15 cellular contexts compared by ENCODE assay signal in the genomic region with DNA sequence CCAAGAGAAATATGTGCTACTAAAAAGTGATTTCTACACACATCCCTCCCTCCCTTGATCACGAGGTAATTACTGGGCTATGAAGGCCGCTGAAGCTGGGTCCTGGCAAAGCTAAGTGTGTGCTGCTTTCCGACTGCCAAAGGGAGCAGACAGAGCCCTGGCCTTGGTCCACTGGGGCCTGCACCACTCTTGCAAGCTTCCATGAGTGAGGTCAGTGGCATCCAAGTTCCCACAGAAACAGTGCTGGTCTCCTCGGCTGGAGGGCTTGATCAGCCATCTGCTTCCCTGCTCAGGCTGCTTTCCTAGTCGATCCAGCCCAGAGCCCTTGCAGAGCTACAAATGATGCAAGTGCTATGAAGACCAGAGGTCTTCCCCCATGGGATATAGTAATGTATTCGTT.
DNase-seq lines count a peak whose midpoint lies in the region; ATAC-seq and TF ChIP-seq lines count a peak whose summit lies in the region.
"Had no signal": no experiment of that assay in that cellular context is flagged by ENCODE, and none has a peak within 500 bp of the region (broad histone marks: within the 10 kb centered on the region; RNA-seq: fewer than 3 reads in every experiment).

No MANE protein-coding gene starts in this region.

- no peak overlapping the region for H3K4me3 ChIP-seq in fibroblast of pulmonary artery (replicated peaks; ENCODE audit: low read depth, low read length)
- H3K4me3 ChIP-seq in testis, result no peak overlapping the region
- H3K4me3 ChIP-seq in neuronal stem cell (ENCODE audit: low read length in 2 of 2), result no peak overlapping the region
- H3K4me3 ChIP-seq: BLaER1 treated with 17β-estradiol and CSF1 and Interleukin-3, amounts not matched to agents 10 nM and 100 nM had no signal

- no peak overlapping the region for H2BK5ac ChIP-seq in neuronal stem cell (ENCODE audit: low read length)

- H3K27me3 ChIP-seq in testis, result no peaks in the 10 kb centered on the region
- no peaks in the 10 kb centered on the region for H3K27me3 ChIP-seq in neuronal stem cell (ENCODE audit: control insufficient read depth in 3 of 3, insufficient read depth in 3 of 3, low read depth in 1 of 3, low read length in 3 of 3)
- H3K27me3 ChIP-seq: BLaER1 treated with 17β-estradiol and CSF1 and Interleukin-3, amounts not matched to agents 10 nM and 100 nM; neutrophil had no signal

- H3K4me1 ChIP-seq in testis (peaks cover 25% of the 10 kb centered on the region), neuronal stem cell (ENCODE audit: control insufficient read depth in 2 of 2, insufficient read depth in 1 of 2, low read depth in 1 of 2, low read length in 2 of 2) (no peaks in the 10 kb centered on the region)
- H3K4me1 ChIP-seq: BLaER1 treated with 17β-estradiol and CSF1 and Interleukin-3, amounts not matched to agents 10 nM and 100 nM had no signal

- H3K36me3 ChIP-seq in testis (ENCODE audit: low read depth, missing control alignments), result no peaks in the 10 kb centered on the region
- no peaks in the 10 kb centered on the region for H3K36me3 ChIP-seq in neuronal stem cell (replicated peaks in 1 of 2; ENCODE audit: control insufficient read depth in 2 of 2, insufficient read depth in 2 of 2, low read length in 2 of 2)
- H3K36me3 ChIP-seq: neutrophil had no signal

- H3K79me1 ChIP-seq in neuronal stem cell (ENCODE audit: low read depth, low read length), result no peaks in the 10 kb centered on the region

- H2AFZ ChIP-seq in neuronal stem cell (ENCODE audit: low read length), result no peak overlapping the region

- DNase-seq in NCI-H446 treated with DMSO at 0.1 percent for 48 hours (lab: John Stamatoyannopoulos, UW) (peak; percentile 82), fibroblast of pulmonary artery (ENCODE audit: low read depth) (peak; percentile 48), midbrain (lab: John Stamatoyannopoulos, UW) (peak; percentile 22), testis (peak; percentile 57), neuronal stem cell (ENCODE audit: low spot score) (no peak), activated gamma-delta T cell (lab: John Stamatoyannopoulos, UW) (no peak)
- DNase-seq: activated naive CD4-positive, alpha-beta T cell treated with anti-CD3 and anti-CD28 coated beads, Interleukin-2, amount 50 U/mL, for 16 hours; EL; Karpas-422; SIG-M5; stimulated activated CD4-positive, alpha-beta T cell treated with anti-CD3 and anti-CD28 coated beads, Interleukin-1b, Interleukin-23, amount 100 ng/mL, for 48 hours had no signal

- no peak overlapping the region for H4K8ac ChIP-seq in neuronal stem cell (ENCODE audit: low read depth, low read length)

- TF ChIP-seq POLR2A in testis (IDR thresholded peaks at IDR 0.05), result no peak

- H3K9me3 ChIP-seq in testis, result no peaks in the 10 kb centered on the region
- H3K9me3 ChIP-seq in neuronal stem cell (replicated peaks in 1 of 2; ENCODE audit: control insufficient read depth in 2 of 2, insufficient read depth in 1 of 2, low read depth in 1 of 2, low read length in 2 of 2), result no peaks in the 10 kb centered on the region
- H3K9me3 ChIP-seq: neutrophil had no signal

- TF ChIP-seq CTCF in fibroblast of pulmonary artery (IDR thresholded peaks at IDR 0.05; ENCODE audit: low read length, missing control alignments), result no peak
- no peak for TF ChIP-seq CTCF in testis (IDR thresholded peaks at IDR 0.05)

- ATAC-seq in HG02759 (IDR thresholded peaks at IDR 0.05; ENCODE audit: unreplicated experiment), result no peak
- no peak for ATAC-seq in GM21723 (IDR thresholded peaks at IDR 0.05; ENCODE audit: unreplicated experiment)

- H2AK5ac ChIP-seq in neuronal stem cell (ENCODE audit: low read depth, low read length), result no peak overlapping the region

- H4K91ac ChIP-seq in neuronal stem cell (ENCODE audit: low read depth, low read length, poor library complexity), result no peak overlapping the region

- H2BK12ac ChIP-seq in neuronal stem cell (ENCODE audit: low read length), result no peak overlapping the region

- H3K27ac ChIP-seq in testis (no peak overlapping the region), neuronal stem cell (replicated peaks; ENCODE audit: low read length) (no peak overlapping the region)
- H3K27ac ChIP-seq: BLaER1 treated with 17β-estradiol and CSF1 and Interleukin-3, amounts not matched to agents 10 nM and 100 nM; neutrophil had no signal

- intact Hi-C loops in testis (cut with DNase I; ENCODE audit: low total_unique reads), result no loop called here

- no peak overlapping the region for H2BK15ac ChIP-seq in neuronal stem cell (ENCODE audit: low read length)

- H3K23ac ChIP-seq in neuronal stem cell (ENCODE audit: low read depth, low read length, poor library complexity), result no peak overlapping the region

- H3K4ac ChIP-seq in neuronal stem cell (ENCODE audit: low read length), result no peak overlapping the region

- H3K9ac ChIP-seq in neuronal stem cell (ENCODE audit: low read depth, low read length, poor library complexity), result no peak overlapping the region
- H3K9ac ChIP-seq: BLaER1 treated with 17β-estradiol and CSF1 and Interleukin-3, amounts not matched to agents 10 nM and 100 nM had no signal

- H3K14ac ChIP-seq in neuronal stem cell (ENCODE audit: low read length), result no peak overlapping the region

- H3K18ac ChIP-seq in neuronal stem cell (ENCODE audit: low read length), result no peak overlapping the region

- no peak overlapping the region for H2BK120ac ChIP-seq in neuronal stem cell (ENCODE audit: low read depth, low read length)

- no peak overlapping the region for H3K4me2 ChIP-seq in neuronal stem cell (ENCODE audit: insufficient read depth, low read length, poor library complexity, severe bottlenecking)
- H3K4me2 ChIP-seq: BLaER1 treated with 17β-estradiol and CSF1 and Interleukin-3, amounts not matched to agents 10 nM and 100 nM had no signal

- 49 to 60% methylated on average over 6 of the region's 6 CpGs for WGBS in testis, 2 donors
- WGBS in neuronal stem cell (ENCODE audit: extremely low coverage in 2 of 2, insufficient read length in 2 of 2, insufficient replicate concordance in 1 of 2), 2 donors, result no CpG with 5 or more reads among the region's 6 CpGs

Comparison
In these comparisons a context has a peak if more than half of its experiments do, and no peak if none do; other contexts are left out.
1. DNase-seq: peak in NCI-H446 treated with DMSO at 0.1 percent for 48 hours (single experiment), fibroblast of pulmonary artery (single experiment), midbrain (single experiment) and testis (single experiment); none in neuronal stem cell (single experiment) and activated gamma-delta T cell (single experiment).